Comparison of ENCODE assay signal across 18 cellular contexts in the genomic region with DNA sequence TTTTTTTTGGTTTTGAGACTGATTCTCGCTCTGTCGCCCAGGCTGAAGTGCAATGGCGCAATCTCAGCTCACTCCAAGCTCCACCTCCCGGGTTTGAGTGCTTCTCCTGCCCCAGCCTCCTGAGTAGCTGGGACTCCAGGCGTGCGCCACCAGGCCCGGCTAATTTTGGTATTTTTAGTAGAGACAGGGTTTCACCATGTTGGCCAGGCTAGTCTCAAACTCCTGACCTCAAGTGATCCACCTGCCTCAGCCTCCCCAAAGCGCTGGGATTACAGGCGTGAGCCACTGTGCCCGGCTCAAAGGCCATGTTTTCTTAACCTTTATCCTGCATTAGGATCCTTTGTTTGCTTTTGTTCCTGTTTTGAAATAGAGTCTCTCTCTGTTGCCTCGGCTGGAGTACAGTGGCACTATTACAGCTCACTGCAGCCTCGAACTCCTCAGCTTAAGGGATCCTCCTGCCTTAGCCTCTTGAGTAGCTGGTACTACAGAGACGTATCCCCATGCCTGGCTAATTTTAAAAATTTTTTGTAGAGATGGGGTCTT. TPM values are rescaled to one million over a fixed set of nuclear protein-coding genes. Genes with fewer than 3 reads are reported as not detected.
DNase-seq lines count a peak whose midpoint lies in the region; ATAC-seq, FAIRE-seq and TF ChIP-seq lines count a peak whose summit lies in the region.
"Had no signal": no experiment of that assay in that cellular context is flagged by ENCODE, and none has a peak within 500 bp of the region (broad histone marks: within the 10 kb centered on the region; RNA-seq: fewer than 3 reads in every experiment).

No MANE protein-coding gene starts in this region.

- H3K4me1 Mint-ChIP-seq in T-helper 17 cell (peaks cover 21% of the 10 kb centered on the region), endodermal cell (no peaks in the 10 kb centered on the region)

- no peak overlapping the region for H3K4me3 ChIP-seq in A549
- no peak overlapping the region for H3K4me3 ChIP-seq in mucosa of descending colon
- no peak overlapping the region for H3K4me3 ChIP-seq in breast epithelium
- H3K4me3 ChIP-seq in endodermal cell (ENCODE audit: low read length) = no peak overlapping the region
- H3K4me3 ChIP-seq: GM12878 had no signal

- no peaks in the 10 kb centered on the region for H3K9me3 Mint-ChIP-seq in endodermal cell
- H3K9me3 Mint-ChIP-seq: CD4-positive, alpha-beta T cell; IgD-negative memory B cell had no signal

- H3K9ac ChIP-seq in endodermal cell (ENCODE audit: extremely low read depth, low read length, poor library complexity, severe bottlenecking) = no peak overlapping the region

- CTCF ChIA-PET in A549 (lab: Yijun Ruan, JAX) = interaction anchor here (0.7 kb wide), 1 partner anchor 29 kb away, joined by 3 read pairs; no protein-coding TSS in a partner anchor

- H3K27ac Mint-ChIP-seq in T-helper 17 cell = no peak overlapping the region
- no peak overlapping the region for H3K27ac Mint-ChIP-seq in endodermal cell
- H3K27ac Mint-ChIP-seq: B cell; CD4-positive, alpha-beta T cell; IgD-negative memory B cell had no signal

- POLR2A ChIA-PET in A549 (lab: Yijun Ruan, JAX) = no interaction called here

- H3K4me2 ChIP-seq in A549 = no peak overlapping the region

- DNase-seq in A549 (ENCODE audit: low read depth in 1 of 2, low spot score in 1 of 2) (no peak), T-helper 17 cell (no peak), left colon (no peak), mucosa of descending colon (no peak), HUDEP-2 (lab: John Stamatoyannopoulos, UW; ENCODE audit: unreplicated experiment in 76 of 76) (no peak), breast epithelium (ENCODE audit: low spot score in 2 of 2) (no peak), endodermal cell (no peak)
- DNase-seq: C1 segment of cervical spinal cord; Calu3; CD4-positive, alpha-beta T cell; DMS 273 treated with DMSO at 0.1 percent for 48 hours; DMS79; HCEC 1CT had no signal

- 82% methylated on average over 9 of the region's 13 CpGs for WGBS in A549 (ENCODE audit: missing lambda C conversion rate)
- 93 to 96% methylated on average over 12 to 13 of the region's 13 CpGs for WGBS in endodermal cell (ENCODE audit: insufficient coverage in 1 of 2, insufficient read length in 1 of 2), 2 experiments

- no peak for TF ChIP-seq EP300 in A549 (IDR thresholded peaks at IDR 0.05)

- TF ChIP-seq RAD21 in A549 (conservative IDR thresholded peaks at IDR 0.05 in 1 of 2, IDR thresholded peaks at IDR 0.05 in 1 of 2) = no peak

- TF ChIP-seq POLR2A in A549 (IDR thresholded peaks at IDR 0.05; ENCODE audit: low read length) = no peak
- no peak for TF ChIP-seq POLR2A in breast epithelium (IDR thresholded peaks at IDR 0.05)

- no peaks in the 10 kb centered on the region for H3K27me3 Mint-ChIP-seq in T-helper 17 cell
- no peaks in the 10 kb centered on the region for H3K27me3 Mint-ChIP-seq in endodermal cell (ENCODE audit: insufficient read depth)
- H3K27me3 Mint-ChIP-seq: B cell; CD4-positive, alpha-beta T cell; IgD-negative memory B cell had no signal

- no peak for FAIRE-seq in A549 (lab: Jason Lieb, UNC)
- FAIRE-seq: GM12878, GM18507 had no signal

- H3K4me3 Mint-ChIP-seq in T-helper 17 cell = peak overlapping the region; percentile 12
- H3K4me3 Mint-ChIP-seq in endodermal cell = no peak overlapping the region
- H3K4me3 Mint-ChIP-seq: B cell; CD4-positive, alpha-beta T cell; IgD-negative memory B cell had no signal

- no peaks in the 10 kb centered on the region for H3K27me3 ChIP-seq in breast epithelium
- no peaks in the 10 kb centered on the region for H3K27me3 ChIP-seq in endodermal cell (ENCODE audit: control insufficient read depth, insufficient read depth, low read length, poor library complexity, severe bottlenecking)

- H3K4me1 ChIP-seq in A549 = peaks cover 39% of the 10 kb centered on the region
- peaks cover 4% of the 10 kb centered on the region for H3K4me1 ChIP-seq in mucosa of descending colon (ENCODE audit: low read depth)
- no peaks in the 10 kb centered on the region for H3K4me1 ChIP-seq in breast epithelium
- H3K4me1 ChIP-seq in endodermal cell (ENCODE audit: control insufficient read depth, insufficient read depth, low read length) = no peaks in the 10 kb centered on the region

- intact Hi-C loops in left colon (cut with DNase I, micrococcal nuclease) = no loop called here
- intact Hi-C loops in mucosa of descending colon (cut with DNase I, micrococcal nuclease) = no loop called here
- intact Hi-C loops in breast epithelium (cut with DNase I; ENCODE audit: low total_unique reads) = no loop called here

- H3K36me3 Mint-ChIP-seq in T-helper 17 cell (ENCODE audit: low read depth) (peaks cover 2% of the 10 kb centered on the region), endodermal cell (ENCODE audit: low read depth) (peaks cover 75% of the 10 kb centered on the region)

- ATAC-seq in A549 (no peak), T-helper 17 cell (no peak), left colon (peak; percentile 65), mucosa of descending colon (peak; percentile 49)
- ATAC-seq: GM12878 had no signal

- no peak for TF ChIP-seq CTCF in A549 (IDR thresholded peaks at IDR 0.05)
- TF ChIP-seq CTCF in mucosa of descending colon (IDR thresholded peaks at IDR 0.05) = no peak
- no peak for TF ChIP-seq CTCF in breast epithelium (IDR thresholded peaks at IDR 0.05)
- no peak for TF ChIP-seq CTCF in endodermal cell (conservative IDR thresholded peaks at IDR 0.05)

- H3K9me3 ChIP-seq in A549 (no peaks in the 10 kb centered on the region), T-helper 17 cell (ENCODE audit: control insufficient read depth, low read length, poor library complexity, severe bottlenecking) (no peaks in the 10 kb centered on the region), mucosa of descending colon (no peaks in the 10 kb centered on the region), breast epithelium (no peaks in the 10 kb centered on the region), endodermal cell (ENCODE audit: control insufficient read depth, low read length) (no peaks in the 10 kb centered on the region)

- H3K27ac ChIP-seq in A549 (peak overlapping the region; percentile 21 to 80; a peak in 5 of 6 replicates), breast epithelium (no peak overlapping the region), endodermal cell (ENCODE audit: low read depth, low read length) (no peak overlapping the region)
- H3K27ac ChIP-seq: HL-60 had no signal

- H3K36me3 ChIP-seq in mucosa of descending colon (ENCODE audit: low read depth) (peaks cover 7% of the 10 kb centered on the region), breast epithelium (peaks cover 4% of the 10 kb centered on the region), endodermal cell (ENCODE audit: control insufficient read depth, insufficient read depth, low read length) (peaks cover 63% of the 10 kb centered on the region)

TF ChIP-seq in A549, 52 proteins besides CTCF, POLR2A, EP300 and RAD21 (continues in another document):
- no peak for TF ChIP-seq ESRRA (IDR thresholded peaks at IDR 0.05; ENCODE audit: borderline replicate concordance, low read length)
- TF ChIP-seq RNF2 (IDR thresholded peaks at IDR 0.05; ENCODE audit: borderline replicate concordance, low read depth) = no peak
- TF ChIP-seq TFCP2L1 (CRISPR knock-in tag; IDR thresholded peaks at IDR 0.05) = no peak
- TF ChIP-seq EHF (CRISPR knock-in tag; IDR thresholded peaks at IDR 0.05) = no peak
- TF ChIP-seq CHD4 (IDR thresholded peaks at IDR 0.05; ENCODE audit: borderline replicate concordance) = no peak
- no peak for TF ChIP-seq ZSCAN20 (CRISPR knock-in tag; IDR thresholded peaks at IDR 0.05)
- TF ChIP-seq MAX (IDR thresholded peaks at IDR 0.05) = no peak
- TF ChIP-seq HDAC2 (IDR thresholded peaks at IDR 0.05) = no peak
- no peak for TF ChIP-seq ELK1 (IDR thresholded peaks at IDR 0.05; ENCODE audit: low read depth, low read length)
- TF ChIP-seq FOXS1 (CRISPR knock-in tag; IDR thresholded peaks at IDR 0.05) = no peak

RNA-seq across cellular contexts. Expression of gene NPC1, which starts 41.0 kb away (rescaled TPM):
- polyA plus RNA-seq in A549 (2011; rRNA removed) = 42.5 and 45.0 TPM in 2 replicates
- polyA plus RNA-seq in A549 (2012; cell fraction: cytosol; rRNA removed) = 31.4 and 37.2 TPM in 2 replicates
- 106 and 115 TPM in 2 replicates for polyA plus RNA-seq in A549 (2012; cell fraction: nucleus; rRNA removed)
- polyA plus RNA-seq in A549 (2017; fragmentation: RNase III; extraction: RNeasy Plus Mini Kit Qiagen cat#74134 plus additional on column Dnase treatment) = 56.9 to 69.2 TPM (median 61.4 TPM) in 3 replicates
- 121 and 124 TPM in 2 replicates for polyA minus RNA-seq in A549 (2011; rRNA and poly(A)+ RNA removed)
- total RNA-seq in T-helper 17 cell = 10 to 100 TPM; 43.5 to 45.8 TPM
- total RNA-seq in left colon = 10 to 100 TPM; 36.5 to 43.2 TPM
- 10 to 100 TPM; 35.5 to 51.0 (median 41.2) TPM for total RNA-seq in mucosa of descending colon
- total RNA-seq in breast epithelium = 100 to 1,000 TPM in 1 of 3 donors, 10 to 100 TPM in 2; 39.5 to 100 (median 81.3) TPM
- 10 to 100 TPM; 43.6 to 44.9 TPM for total RNA-seq in endodermal cell
- polyA plus RNA-seq in endodermal cell (2013, experiment 1 of 2) = 38.5 TPM
- polyA plus RNA-seq in endodermal cell (2013, experiment 2 of 2) = 37.9 TPM

RNA-seq across cellular contexts. Expression of gene RMC1, which starts 42.0 kb away (rescaled TPM):
- 17.5 and 28.5 TPM in 2 replicates for polyA plus RNA-seq in A549 (2011; rRNA removed)
- polyA plus RNA-seq in A549 (2012; cell fraction: cytosol; rRNA removed) = 14.8 and 16.4 TPM in 2 replicates
- polyA plus RNA-seq in A549 (2012; cell fraction: nucleus; rRNA removed) = 21.0 and 22.8 TPM in 2 replicates
- polyA plus RNA-seq in A549 (2017; fragmentation: RNase III; extraction: RNeasy Plus Mini Kit Qiagen cat#74134 plus additional on column Dnase treatment) = 13.9 to 15.7 TPM (median 14.7 TPM) in 3 replicates
- 12.7 and 13.5 TPM in 2 replicates for polyA minus RNA-seq in A549 (2011; rRNA and poly(A)+ RNA removed)
- total RNA-seq in T-helper 17 cell = 10 to 100 TPM; 64.0 to 72.2 TPM
- total RNA-seq in left colon = 10 to 100 TPM; 28.5 to 33.5 TPM
- 10 to 100 TPM; 30.4 to 33.5 (median 30.5) TPM for total RNA-seq in mucosa of descending colon
- total RNA-seq in breast epithelium = 10 to 100 TPM; 22.2 to 33.0 (median 23.9) TPM
- total RNA-seq in endodermal cell = 10 to 100 TPM; 18.3 to 19.1 TPM
- 21.9 TPM for polyA plus RNA-seq in endodermal cell (2013, experiment 1 of 2)
- polyA plus RNA-seq in endodermal cell (2013, experiment 2 of 2) = 21.4 TPM

Comparison
In these comparisons a context has a peak if more than half of its experiments do, and no peak if none do; other contexts are left out.
1. ATAC-seq: peak in left colon (single experiment) and mucosa of descending colon (single experiment); none in A549 (0 of 2) and T-helper 17 cell (single experiment).
2. H3K27ac ChIP-seq: peak in A549 (2 of 2); none in breast epithelium (0 of 2) and endodermal cell (single experiment).